ENCODE assay signal across 25 cellular contexts in genomic region chr7:28666144-28666543, GRCh38.
DNase-seq lines count a peak whose midpoint lies in the region; FAIRE-seq and TF ChIP-seq lines count a peak whose summit lies in the region.
"Had no signal": no experiment of that assay in that cellular context is flagged by ENCODE, and none has a peak within 500 bp of the region (broad histone marks: within the 10 kb centered on the region; RNA-seq: fewer than 3 reads in every experiment).

No MANE protein-coding gene starts in this region.

- H3K36me3 Mint-ChIP-seq in astrocyte (ENCODE audit: low read depth, unreplicated experiment), result no peaks in the 10 kb centered on the region
- peaks cover 0 to 3% (median 0%) of the 10 kb centered on the region in 3 donors for H3K36me3 Mint-ChIP-seq in immature natural killer cell
- H3K36me3 Mint-ChIP-seq: activated CD8-positive, alpha-beta memory T cell treated with anti-CD3 and anti-CD28 coated beads, Interleukin-2, amount 10 ng/mL, durations not matched to agents 7 days and 5 days had no signal

- H2AFZ ChIP-seq in astrocyte (ENCODE audit: low read depth, low read length), result no peak overlapping the region
- H2AFZ ChIP-seq: parathyroid adenoma had no signal

- no peaks in the 10 kb centered on the region for H3K27me3 Mint-ChIP-seq in astrocyte (ENCODE audit: low read depth, unreplicated experiment)
- H3K27me3 Mint-ChIP-seq in immature natural killer cell (ENCODE audit: low read depth in 3 of 3), result peaks cover 2 to 8% (median 5%) of the 10 kb centered on the region in 3 donors

- H4K20me1 ChIP-seq in astrocyte (ENCODE audit: insufficient read depth, low read length), result no peaks in the 10 kb centered on the region

- no peaks in the 10 kb centered on the region for H3K79me2 ChIP-seq in astrocyte (ENCODE audit: insufficient read depth, low read length)
- H3K79me2 ChIP-seq: parathyroid adenoma had no signal

- peaks cover 2% of the 10 kb centered on the region for H3K9me3 Mint-ChIP-seq in astrocyte (ENCODE audit: unreplicated experiment)
- peaks cover 0 to 4% (median under 1%) of the 10 kb centered on the region in 6 donors for H3K9me3 Mint-ChIP-seq in immature natural killer cell
- H3K9me3 Mint-ChIP-seq: activated T-helper 1 cell treated with anti-CD3 and anti-CD28 coated beads, Interleukin-12 subunit alpha, Interleukin-12 subunit beta, Interleukin-2, Interleukin-4 antibody, amounts not matched to agents 30 ng/mL and 10 ng/mL and 1 ng/mL, durations not matched to agents 14 hours and 24 hours and 36 hours; natural killer cell treated with Interleukin-12 subunit alpha and Interleukin-12 subunit beta and Interleukin-15 and Interleukin-18, amount 100 ng/mL, for 72 hours had no signal

- no peak for TF ChIP-seq CTCF in astrocyte (IDR thresholded peaks at IDR 0.05; ENCODE audit: insufficient read depth, low read depth, low read length)

- H3K27ac Mint-ChIP-seq in astrocyte (ENCODE audit: unreplicated experiment) (no peak overlapping the region), immature natural killer cell (no peak overlapping the region)
- H3K27ac Mint-ChIP-seq: activated CD8-positive, alpha-beta memory T cell treated with anti-CD3 and anti-CD28 coated beads, Interleukin-2, amount 10 ng/mL, durations not matched to agents 7 days and 5 days; activated naive CD4-positive, alpha-beta T cell treated with anti-CD3 and anti-CD28 coated beads, Interleukin-2, amount 50 U/mL, for 24 hours; activated T-helper 1 cell treated with anti-CD3 and anti-CD28 coated beads, Interleukin-12 subunit alpha, Interleukin-12 subunit beta, Interleukin-2, Interleukin-4 antibody, amounts not matched to agents 30 ng/mL and 10 ng/mL and 1 ng/mL, durations not matched to agents 14 hours and 24 hours and 36 hours; natural killer cell treated with Interleukin-12 subunit alpha and Interleukin-12 subunit beta and Interleukin-15 and Interleukin-18, amount 100 ng/mL, for 72 hours had no signal

- DNase-seq in ELR (ENCODE audit: low read depth) (peak; percentile 84), LoVo (ENCODE audit: low spot score) (peak; percentile 19), astrocyte (ENCODE audit: low read depth) (peak; percentile 52), iris pigment epithelial cell (ENCODE audit: low read depth) (peak; percentile 23), immature natural killer cell (no peak), GM19238 (ENCODE audit: insufficient read length, low spot score) (no peak), GOT3 (lab: John Stamatoyannopoulos, UW) (no peak)
- DNase-seq: activated CD4-positive, alpha-beta T cell treated with anti-CD3 and anti-CD28 coated beads for 48 hours; activated CD8-positive, alpha-beta memory T cell treated with anti-CD3 and anti-CD28 coated beads, Interleukin-2, amount 10 ng/mL, durations not matched to agents 7 days and 5 days; effector CD8-positive, alpha-beta T cell; left ventricle myocardium inferior; NCI-H1048; NCI-H2029; NCI-H345; NCI-H82; SJCRH30 had no signal

- no peaks in the 10 kb centered on the region for H3K4me1 ChIP-seq in astrocyte (ENCODE audit: insufficient read depth, low read length)
- H3K4me1 ChIP-seq: HAP-1, parathyroid adenoma, SJCRH30 had no signal

- FAIRE-seq in astrocyte (lab: Jason Lieb, UNC), result no peak
- FAIRE-seq: D721Med, HTR-8/SVneo had no signal

- H3K27me3 ChIP-seq in astrocyte (ENCODE audit: insufficient read depth, low read length), result no peaks in the 10 kb centered on the region
- H3K27me3 ChIP-seq: esophagus muscularis mucosa, SJCRH30 had no signal

- H3K9ac ChIP-seq in astrocyte (ENCODE audit: low read length), result no peak overlapping the region
- H3K9ac ChIP-seq: parathyroid adenoma had no signal

- H3K4me2 ChIP-seq in astrocyte (ENCODE audit: low read length), result no peak overlapping the region

- no peak overlapping the region for H3K27ac ChIP-seq in astrocyte (ENCODE audit: low read depth, low read length)
- H3K27ac ChIP-seq: C4-2B, esophagus muscularis mucosa, left ventricle myocardium inferior, parathyroid adenoma, SJCRH30 had no signal

- H3K4me3 Mint-ChIP-seq in astrocyte (ENCODE audit: unreplicated experiment) (no peak overlapping the region), immature natural killer cell (no peak overlapping the region)
- H3K4me3 Mint-ChIP-seq: activated CD8-positive, alpha-beta memory T cell treated with anti-CD3 and anti-CD28 coated beads, Interleukin-2, amount 10 ng/mL, durations not matched to agents 7 days and 5 days; activated naive CD4-positive, alpha-beta T cell treated with anti-CD3 and anti-CD28 coated beads, Interleukin-2, amount 50 U/mL, for 24 hours; activated T-helper 1 cell treated with anti-CD3 and anti-CD28 coated beads, Interleukin-12 subunit alpha, Interleukin-12 subunit beta, Interleukin-2, Interleukin-4 antibody, amounts not matched to agents 30 ng/mL and 10 ng/mL and 1 ng/mL, durations not matched to agents 14 hours and 24 hours and 36 hours; natural killer cell treated with Interleukin-12 subunit alpha and Interleukin-12 subunit beta and Interleukin-15 and Interleukin-18, amount 100 ng/mL, for 72 hours had no signal

- H3K4me1 Mint-ChIP-seq in astrocyte (ENCODE audit: low read depth, unreplicated experiment) (no peaks in the 10 kb centered on the region), immature natural killer cell (peaks cover 8 to 16% of the 10 kb centered on the region in 2 donors)

- H3K9me3 ChIP-seq in astrocyte (ENCODE audit: insufficient read depth, low read depth, low read length), result no peaks in the 10 kb centered on the region
- H3K9me3 ChIP-seq: esophagus muscularis mucosa, HAP-1, left ventricle myocardium inferior, SJCRH30 had no signal

- no peaks in the 10 kb centered on the region for H3K36me3 ChIP-seq in astrocyte (ENCODE audit: insufficient read depth, low read length)
- H3K36me3 ChIP-seq: esophagus muscularis mucosa, HAP-1, left ventricle myocardium inferior, SJCRH30 had no signal

- no peak overlapping the region for H3K4me3 ChIP-seq in astrocyte (ENCODE audit: insufficient read depth, low read depth, low read length)
- H3K4me3 ChIP-seq: esophagus muscularis mucosa, HAP-1, left ventricle myocardium inferior, SJCRH30 had no signal

Comparison
In these comparisons a context has a peak if more than half of its experiments do, and no peak if none do; other contexts are left out.
1. DNase-seq: peak in ELR (single experiment), LoVo (single experiment), astrocyte (single experiment) and iris pigment epithelial cell (single experiment); none in immature natural killer cell (0 of 3), GM19238 (single experiment) and GOT3 (single experiment).